ENCODE assay signal across 22 cellular contexts in the genomic region with DNA sequence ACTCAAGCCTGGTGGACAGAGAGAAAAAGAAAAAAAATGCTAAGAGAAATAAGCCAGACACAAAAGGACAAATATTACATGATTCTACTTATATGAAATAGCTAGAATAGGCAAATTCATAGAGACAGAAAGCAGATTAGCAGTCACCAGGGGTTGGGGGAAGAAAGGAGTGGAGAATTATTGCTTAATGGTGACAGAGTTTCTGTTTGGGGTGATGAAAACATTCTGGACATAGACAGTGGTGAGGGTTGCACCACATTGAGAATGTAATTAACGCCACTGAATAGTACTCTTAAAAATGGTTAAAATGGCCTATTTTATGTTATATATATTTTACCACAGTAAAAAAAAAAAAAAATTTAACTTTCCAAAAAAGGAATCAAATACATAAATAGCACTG. TPM values are rescaled to one million over a fixed set of nuclear protein-coding genes. Genes with fewer than 3 reads are reported as not detected.
A peak's percentile ranks its signal among the peaks of the same experiment; 100 is the strongest.
DNase-seq lines count a peak whose midpoint lies in the region; ATAC-seq, FAIRE-seq and TF ChIP-seq lines count a peak whose summit lies in the region.
"Had no signal": no experiment of that assay in that cellular context is flagged by ENCODE, and none has a peak within 500 bp of the region (broad histone marks: within the 10 kb centered on the region; RNA-seq: fewer than 3 reads in every experiment).

No MANE protein-coding gene starts in this region.

- DNase-seq in MV-4-11 (lab: John Stamatoyannopoulos, UW) (peak; percentile 84), SIG-M5 treated with dmso at 0.1 percent for 504 hours (lab: John Stamatoyannopoulos, UW; ENCODE audit: unreplicated experiment) (peak; percentile 89), lower lobe of right lung (no peak), NCI-H1436 (lab: John Stamatoyannopoulos, UW) (no peak), GM13977 (ENCODE audit: low spot score) (no peak), DMS53 treated with DMSO at 0.1 percent for 48 hours (lab: John Stamatoyannopoulos, UW; ENCODE audit: unreplicated experiment) (no peak)
- DNase-seq: CD8-positive, alpha-beta memory T cell; DMS53; HCEC 1CT; KBM-7; NCI-H1105; NCI-H1694; NCI-H345; NCI-H524 treated with DMSO at 0.1 percent for 48 hours; Peyer's patch; T-helper 1 cell; T-helper 9 cell had no signal

- H3K4me1 ChIP-seq in lower lobe of right lung = peaks cover 21% of the 10 kb centered on the region
- H3K4me1 ChIP-seq: Peyer's patch had no signal

- in situ Hi-C loops in GM13977 (cut with MboI; ENCODE audit: low pct_unique_long_range_greater_than_20kb, low sequenced_read_pairs, unreplicated experiment) = no loop called here

- ATAC-seq in lower lobe of right lung (peak; percentile 33 to 48), GM19467 (IDR thresholded peaks at IDR 0.05; ENCODE audit: unreplicated experiment) (no peak)
- ATAC-seq: GM23338 had no signal

- peak; percentile 34 for FAIRE-seq in G401.6 (lab: Jason Lieb, UNC)
- FAIRE-seq: A204.1 had no signal

- TF ChIP-seq CTCF in lower lobe of right lung (IDR thresholded peaks at IDR 0.05) (no peak), GM13977 (IDR thresholded peaks at IDR 0.05; ENCODE audit: extremely low read depth, insufficient read depth, missing control alignments) (no peak)

- H3K9me3 ChIP-seq in lower lobe of right lung = no peaks in the 10 kb centered on the region
- H3K9me3 ChIP-seq: BLaER1, Peyer's patch had no signal

- peak overlapping the region; percentile 31 for H3K27ac ChIP-seq in lower lobe of right lung
- H3K27ac ChIP-seq: BLaER1, Peyer's patch had no signal

- H3K27me3 ChIP-seq in lower lobe of right lung (ENCODE audit: low read depth) = no peaks in the 10 kb centered on the region
- H3K27me3 ChIP-seq: BLaER1, Peyer's patch had no signal

- no peaks in the 10 kb centered on the region for H3K36me3 ChIP-seq in lower lobe of right lung
- H3K36me3 ChIP-seq: BLaER1, Peyer's patch had no signal

- H3K4me3 ChIP-seq in lower lobe of right lung = no peak overlapping the region
- H3K4me3 ChIP-seq: BLaER1, GM23338, Peyer's patch had no signal

- intact Hi-C loops in lower lobe of right lung (cut with DNase I) = no loop called here

RNA-seq across cellular contexts. Expression of a gene that starts 6.4 kb away (rescaled TPM):
- 105 TPM for total RNA-seq in lower lobe of right lung

RNA-seq across cellular contexts. Expression of a gene that starts 46.2 kb away (rescaled TPM):
- 0.30 TPM for total RNA-seq in lower lobe of right lung
- total RNA-seq: CD8-positive, alpha-beta memory T cell; GM23338 had no signal

Comparison
In these comparisons a context has a peak if more than half of its experiments do, and no peak if none do; other contexts are left out.
1. DNase-seq: peak in MV-4-11 (single experiment) and SIG-M5 treated with dmso at 0.1 percent for 504 hours (single experiment); none in lower lobe of right lung (single experiment), NCI-H1436 (single experiment), GM13977 (single experiment) and DMS53 treated with DMSO at 0.1 percent for 48 hours (single experiment).